Comparison of ENCODE assay signal across 1 cellular context in the genomic region with DNA sequence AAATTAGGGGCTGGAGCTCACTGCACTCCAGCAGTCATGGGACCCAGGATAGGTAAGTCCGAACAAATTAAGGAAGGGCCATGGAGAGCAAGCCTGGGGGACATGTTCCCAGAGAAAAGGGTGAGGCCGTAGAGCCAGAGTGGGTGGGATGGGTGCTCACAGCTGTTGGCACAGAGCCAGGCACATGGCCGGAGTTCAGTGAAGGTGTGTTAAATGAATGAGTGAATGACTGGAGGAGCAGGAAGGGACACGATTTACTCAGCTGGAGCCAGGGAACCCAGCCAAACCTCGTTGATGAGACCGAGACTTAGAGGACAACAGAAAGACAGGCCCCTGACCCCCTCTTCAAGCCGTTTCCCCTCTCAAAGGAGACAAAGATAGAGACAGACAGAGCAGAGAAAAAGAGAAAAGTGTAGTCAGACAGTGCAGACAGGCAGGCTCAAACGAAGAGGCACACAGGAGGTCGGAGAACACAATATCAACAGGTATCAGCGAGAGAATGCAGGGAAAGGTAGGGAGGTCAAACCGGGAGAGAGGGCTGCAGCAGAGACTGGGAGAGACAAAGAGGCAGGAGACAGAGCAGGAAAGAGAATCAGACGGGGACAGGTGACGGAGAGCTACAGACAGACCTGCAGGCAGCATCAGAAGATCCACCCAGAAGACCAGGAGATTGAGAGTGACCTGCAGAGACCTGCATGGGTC.
TF ChIP-seq lines count a peak whose summit lies in the region.

No MANE protein-coding gene starts in this region.

TF ChIP-seq in HepG2, 621 proteins besides CTCF, POLR2A, EP300 and RAD21 (continued from another document and continues in another):
- TF ChIP-seq U2AF1 (optimal IDR thresholded peaks at IDR 0.05; ENCODE audit: low read depth, low read length) (no peak), BORCS8-MEF2B (CRISPR knock-in tag; IDR thresholded peaks at IDR 0.05) (no peak), ZNF274 (CRISPR knock-in tag; IDR thresholded peaks at IDR 0.05) (no peak), HOXD1 (CRISPR knock-in tag; IDR thresholded peaks at IDR 0.05) (no peak), U2AF2 (IDR thresholded peaks at IDR 0.05; ENCODE audit: low read depth, low read length) (no peak), ZNF160 (CRISPR knock-in tag; IDR thresholded peaks at IDR 0.05) (no peak), ZNF10 (CRISPR knock-in tag; IDR thresholded peaks at IDR 0.05; ENCODE audit: borderline replicate concordance, low read depth) (no peak), SMAD1 (CRISPR knock-in tag; IDR thresholded peaks at IDR 0.05; ENCODE audit: borderline replicate concordance, low read depth) (no peak), CHCHD3 (CRISPR knock-in tag; IDR thresholded peaks at IDR 0.05) (no peak), KDM1A (CRISPR knock-in tag; IDR thresholded peaks at IDR 0.05) (no peak), SALL2 (CRISPR knock-in tag; IDR thresholded peaks at IDR 0.05) (no peak), GATAD1 (CRISPR knock-in tag; IDR thresholded peaks at IDR 0.05) (no peak), HNRNPLL (IDR thresholded peaks at IDR 0.05; ENCODE audit: low read depth, low read length, poor library complexity, severe bottlenecking) (no peak), ZNF256 (CRISPR knock-in tag; conservative IDR thresholded peaks at IDR 0.05) (no peak), ZNF768 (CRISPR knock-in tag; IDR thresholded peaks at IDR 0.05) (no peak), ZNF589 (CRISPR knock-in tag; conservative IDR thresholded peaks at IDR 0.05) (no peak), RFX3 (CRISPR knock-in tag; IDR thresholded peaks at IDR 0.05) (no peak), ZNF572 (CRISPR knock-in tag; IDR thresholded peaks at IDR 0.05) (0 out of 2 replicates have a peak, but pooled peaks have one; percentile 27), HNF4A (CRISPR knock-in tag; IDR thresholded peaks at IDR 0.05) (no peak), ZBTB42 (CRISPR knock-in tag; IDR thresholded peaks at IDR 0.05) (no peak), REL (CRISPR knock-in tag; conservative IDR thresholded peaks at IDR 0.05) (no peak), KLF16 (CRISPR knock-in tag; IDR thresholded peaks at IDR 0.05) (no peak), ZNF781 (CRISPR knock-in tag; IDR thresholded peaks at IDR 0.05; ENCODE audit: borderline replicate concordance, not compliant biosample characterization) (peak; percentile 3), PPARG (CRISPR knock-in tag; conservative IDR thresholded peaks at IDR 0.05) (no peak), ZNF496 (CRISPR knock-in tag; IDR thresholded peaks at IDR 0.05; ENCODE audit: insufficient replicate concordance) (no peak), ZNF510 (CRISPR knock-in tag; IDR thresholded peaks at IDR 0.05; ENCODE audit: low read depth) (no peak), HNRNPH1 (optimal IDR thresholded peaks at IDR 0.05; ENCODE audit: low read depth, low read length) (no peak), ZNF788 (CRISPR knock-in tag; IDR thresholded peaks at IDR 0.05; ENCODE audit: borderline replicate concordance) (no peak), DNMT3B (CRISPR knock-in tag; conservative IDR thresholded peaks at IDR 0.05) (no peak), MAF1 (CRISPR knock-in tag; IDR thresholded peaks at IDR 0.05; ENCODE audit: borderline replicate concordance) (no peak), NR3C1 (CRISPR knock-in tag; IDR thresholded peaks at IDR 0.05) (no peak), ZNF713 (CRISPR knock-in tag; IDR thresholded peaks at IDR 0.05) (no peak), TBP (CRISPR knock-in tag; IDR thresholded peaks at IDR 0.05) (no peak), CBX1 (IDR thresholded peaks at IDR 0.05; ENCODE audit: low read depth) (no peak), SMAD9 (CRISPR knock-in tag; IDR thresholded peaks at IDR 0.05) (0 out of 2 replicates have a peak, but pooled peaks have one; percentile 36), ZNF782 (CRISPR knock-in tag; IDR thresholded peaks at IDR 0.05; ENCODE audit: borderline replicate concordance) (no peak)
- TF ChIP-seq, protein P1, sequence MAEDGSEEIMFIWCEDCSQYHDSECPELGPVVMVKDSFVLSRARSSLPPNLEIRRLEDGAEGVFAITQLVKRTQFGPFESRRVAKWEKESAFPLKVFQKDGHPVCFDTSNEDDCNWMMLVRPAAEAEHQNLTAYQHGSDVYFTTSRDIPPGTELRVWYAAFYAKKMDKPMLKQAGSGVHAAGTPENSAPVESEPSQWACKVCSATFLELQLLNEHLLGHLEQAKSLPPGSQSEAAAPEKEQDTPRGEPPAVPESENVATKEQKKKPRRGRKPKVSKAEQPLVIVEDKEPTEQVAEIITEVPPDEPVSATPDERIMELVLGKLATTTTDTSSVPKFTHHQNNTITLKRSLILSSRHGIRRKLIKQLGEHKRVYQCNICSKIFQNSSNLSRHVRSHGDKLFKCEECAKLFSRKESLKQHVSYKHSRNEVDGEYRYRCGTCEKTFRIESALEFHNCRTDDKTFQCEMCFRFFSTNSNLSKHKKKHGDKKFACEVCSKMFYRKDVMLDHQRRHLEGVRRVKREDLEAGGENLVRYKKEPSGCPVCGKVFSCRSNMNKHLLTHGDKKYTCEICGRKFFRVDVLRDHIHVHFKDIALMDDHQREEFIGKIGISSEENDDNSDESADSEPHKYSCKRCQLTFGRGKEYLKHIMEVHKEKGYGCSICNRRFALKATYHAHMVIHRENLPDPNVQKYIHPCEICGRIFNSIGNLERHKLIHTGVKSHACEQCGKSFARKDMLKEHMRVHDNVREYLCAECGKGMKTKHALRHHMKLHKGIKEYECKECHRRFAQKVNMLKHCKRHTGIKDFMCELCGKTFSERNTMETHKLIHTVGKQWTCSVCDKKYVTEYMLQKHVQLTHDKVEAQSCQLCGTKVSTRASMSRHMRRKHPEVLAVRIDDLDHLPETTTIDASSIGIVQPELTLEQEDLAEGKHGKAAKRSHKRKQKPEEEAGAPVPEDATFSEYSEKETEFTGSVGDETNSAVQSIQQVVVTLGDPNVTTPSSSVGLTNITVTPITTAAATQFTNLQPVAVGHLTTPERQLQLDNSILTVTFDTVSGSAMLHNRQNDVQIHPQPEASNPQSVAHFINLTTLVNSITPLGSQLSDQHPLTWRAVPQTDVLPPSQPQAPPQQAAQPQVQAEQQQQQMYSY (CRISPR knock-in tag; IDR thresholded peaks at IDR 0.05), result no peak
- TF ChIP-seq, protein P2, sequence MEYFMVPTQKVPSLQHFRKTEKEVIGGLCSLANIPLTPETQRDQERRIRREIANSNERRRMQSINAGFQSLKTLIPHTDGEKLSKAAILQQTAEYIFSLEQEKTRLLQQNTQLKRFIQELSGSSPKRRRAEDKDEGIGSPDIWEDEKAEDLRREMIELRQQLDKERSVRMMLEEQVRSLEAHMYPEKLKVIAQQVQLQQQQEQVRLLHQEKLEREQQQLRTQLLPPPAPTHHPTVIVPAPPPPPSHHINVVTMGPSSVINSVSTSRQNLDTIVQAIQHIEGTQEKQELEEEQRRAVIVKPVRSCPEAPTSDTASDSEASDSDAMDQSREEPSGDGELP (IDR thresholded peaks at IDR 0.05; ENCODE audit: borderline replicate concordance, low read depth), result peak; percentile 64; the same call in 1 of the 2 replicates
- TF ChIP-seq, protein P3, sequence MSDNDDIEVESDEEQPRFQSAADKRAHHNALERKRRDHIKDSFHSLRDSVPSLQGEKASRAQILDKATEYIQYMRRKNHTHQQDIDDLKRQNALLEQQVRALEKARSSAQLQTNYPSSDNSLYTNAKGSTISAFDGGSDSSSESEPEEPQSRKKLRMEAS (IDR thresholded peaks at IDR 0.05), result peak; percentile 52; the same call in 1 of the 2 replicates
- TF ChIP-seq, protein P4, sequence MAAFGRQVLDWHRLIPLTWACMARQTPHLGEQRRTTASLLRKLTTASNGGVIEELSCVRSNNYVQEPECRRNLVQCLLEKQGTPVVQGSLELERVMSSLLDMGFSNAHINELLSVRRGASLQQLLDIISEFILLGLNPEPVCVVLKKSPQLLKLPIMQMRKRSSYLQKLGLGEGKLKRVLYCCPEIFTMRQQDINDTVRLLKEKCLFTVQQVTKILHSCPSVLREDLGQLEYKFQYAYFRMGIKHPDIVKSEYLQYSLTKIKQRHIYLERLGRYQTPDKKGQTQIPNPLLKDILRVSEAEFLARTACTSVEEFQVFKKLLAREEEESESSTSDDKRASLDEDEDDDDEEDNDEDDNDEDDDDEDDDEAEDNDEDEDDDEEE (CRISPR knock-in tag; IDR thresholded peaks at IDR 0.05), result peak; percentile 37; the same call in 1 of the 2 replicates
- TF ChIP-seq, protein P5, sequence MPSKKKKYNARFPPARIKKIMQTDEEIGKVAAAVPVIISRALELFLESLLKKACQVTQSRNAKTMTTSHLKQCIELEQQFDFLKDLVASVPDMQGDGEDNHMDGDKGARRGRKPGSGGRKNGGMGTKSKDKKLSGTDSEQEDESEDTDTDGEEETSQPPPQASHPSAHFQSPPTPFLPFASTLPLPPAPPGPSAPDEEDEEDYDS (CRISPR knock-in tag; IDR thresholded peaks at IDR 0.05), result no peak
- TF ChIP-seq, protein P6, sequence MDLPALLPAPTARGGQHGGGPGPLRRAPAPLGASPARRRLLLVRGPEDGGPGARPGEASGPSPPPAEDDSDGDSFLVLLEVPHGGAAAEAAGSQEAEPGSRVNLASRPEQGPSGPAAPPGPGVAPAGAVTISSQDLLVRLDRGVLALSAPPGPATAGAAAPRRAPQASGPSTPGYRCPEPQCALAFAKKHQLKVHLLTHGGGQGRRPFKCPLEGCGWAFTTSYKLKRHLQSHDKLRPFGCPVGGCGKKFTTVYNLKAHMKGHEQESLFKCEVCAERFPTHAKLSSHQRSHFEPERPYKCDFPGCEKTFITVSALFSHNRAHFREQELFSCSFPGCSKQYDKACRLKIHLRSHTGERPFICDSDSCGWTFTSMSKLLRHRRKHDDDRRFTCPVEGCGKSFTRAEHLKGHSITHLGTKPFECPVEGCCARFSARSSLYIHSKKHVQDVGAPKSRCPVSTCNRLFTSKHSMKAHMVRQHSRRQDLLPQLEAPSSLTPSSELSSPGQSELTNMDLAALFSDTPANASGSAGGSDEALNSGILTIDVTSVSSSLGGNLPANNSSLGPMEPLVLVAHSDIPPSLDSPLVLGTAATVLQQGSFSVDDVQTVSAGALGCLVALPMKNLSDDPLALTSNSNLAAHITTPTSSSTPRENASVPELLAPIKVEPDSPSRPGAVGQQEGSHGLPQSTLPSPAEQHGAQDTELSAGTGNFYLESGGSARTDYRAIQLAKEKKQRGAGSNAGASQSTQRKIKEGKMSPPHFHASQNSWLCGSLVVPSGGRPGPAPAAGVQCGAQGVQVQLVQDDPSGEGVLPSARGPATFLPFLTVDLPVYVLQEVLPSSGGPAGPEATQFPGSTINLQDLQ (CRISPR knock-in tag; IDR thresholded peaks at IDR 0.05), result 0 out of 2 replicates have a peak, but pooled peaks have one; percentile 47
- TF ChIP-seq, protein P7, sequence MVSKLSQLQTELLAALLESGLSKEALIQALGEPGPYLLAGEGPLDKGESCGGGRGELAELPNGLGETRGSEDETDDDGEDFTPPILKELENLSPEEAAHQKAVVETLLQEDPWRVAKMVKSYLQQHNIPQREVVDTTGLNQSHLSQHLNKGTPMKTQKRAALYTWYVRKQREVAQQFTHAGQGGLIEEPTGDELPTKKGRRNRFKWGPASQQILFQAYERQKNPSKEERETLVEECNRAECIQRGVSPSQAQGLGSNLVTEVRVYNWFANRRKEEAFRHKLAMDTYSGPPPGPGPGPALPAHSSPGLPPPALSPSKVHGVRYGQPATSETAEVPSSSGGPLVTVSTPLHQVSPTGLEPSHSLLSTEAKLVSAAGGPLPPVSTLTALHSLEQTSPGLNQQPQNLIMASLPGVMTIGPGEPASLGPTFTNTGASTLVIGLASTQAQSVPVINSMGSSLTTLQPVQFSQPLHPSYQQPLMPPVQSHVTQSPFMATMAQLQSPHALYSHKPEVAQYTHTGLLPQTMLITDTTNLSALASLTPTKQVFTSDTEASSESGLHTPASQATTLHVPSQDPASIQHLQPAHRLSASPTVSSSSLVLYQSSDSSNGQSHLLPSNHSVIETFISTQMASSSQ (IDR thresholded peaks at IDR 0.05; ENCODE audit: low read depth), result no peak
- TF ChIP-seq, protein P7 (CRISPR knock-in tag; IDR thresholded peaks at IDR 0.05; ENCODE audit: borderline replicate concordance), result no peak
- TF ChIP-seq, protein P8, sequence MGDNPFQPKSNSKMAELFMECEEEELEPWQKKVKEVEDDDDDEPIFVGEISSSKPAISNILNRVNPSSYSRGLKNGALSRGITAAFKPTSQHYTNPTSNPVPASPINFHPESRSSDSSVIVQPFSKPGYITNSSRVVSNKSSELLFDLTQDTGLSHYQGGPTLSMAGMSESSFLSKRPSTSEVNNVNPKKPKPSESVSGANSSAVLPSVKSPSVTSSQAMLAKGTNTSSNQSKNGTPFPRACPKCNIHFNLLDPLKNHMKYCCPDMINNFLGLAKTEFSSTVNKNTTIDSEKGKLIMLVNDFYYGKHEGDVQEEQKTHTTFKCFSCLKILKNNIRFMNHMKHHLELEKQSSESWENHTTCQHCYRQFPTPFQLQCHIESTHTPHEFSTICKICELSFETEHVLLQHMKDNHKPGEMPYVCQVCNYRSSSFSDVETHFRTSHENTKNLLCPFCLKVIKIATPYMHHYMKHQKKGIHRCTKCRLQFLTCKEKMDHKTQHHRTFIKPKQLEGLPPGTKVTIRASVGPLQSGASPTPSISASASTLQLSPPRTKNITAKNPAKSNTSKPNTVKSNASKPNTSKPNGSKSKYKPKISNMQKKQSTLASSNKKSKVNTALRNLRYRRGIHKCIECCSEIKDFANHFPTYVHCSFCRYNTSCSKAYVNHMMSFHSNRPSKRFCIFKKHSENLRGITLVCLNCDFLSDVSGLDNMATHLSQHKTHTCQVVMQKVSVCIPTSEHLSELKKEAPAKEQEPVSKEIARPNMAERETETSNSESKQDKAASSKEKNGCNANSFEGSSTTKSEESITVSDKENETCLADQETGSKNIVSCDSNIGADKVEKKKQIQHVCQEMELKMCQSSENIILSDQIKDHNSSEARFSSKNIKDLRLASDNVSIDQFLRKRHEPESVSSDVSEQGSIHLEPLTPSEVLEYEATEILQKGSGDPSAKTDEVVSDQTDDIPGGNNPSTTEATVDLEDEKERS (CRISPR knock-in tag; IDR thresholded peaks at IDR 0.05), result no peak
- TF ChIP-seq, protein P9, sequence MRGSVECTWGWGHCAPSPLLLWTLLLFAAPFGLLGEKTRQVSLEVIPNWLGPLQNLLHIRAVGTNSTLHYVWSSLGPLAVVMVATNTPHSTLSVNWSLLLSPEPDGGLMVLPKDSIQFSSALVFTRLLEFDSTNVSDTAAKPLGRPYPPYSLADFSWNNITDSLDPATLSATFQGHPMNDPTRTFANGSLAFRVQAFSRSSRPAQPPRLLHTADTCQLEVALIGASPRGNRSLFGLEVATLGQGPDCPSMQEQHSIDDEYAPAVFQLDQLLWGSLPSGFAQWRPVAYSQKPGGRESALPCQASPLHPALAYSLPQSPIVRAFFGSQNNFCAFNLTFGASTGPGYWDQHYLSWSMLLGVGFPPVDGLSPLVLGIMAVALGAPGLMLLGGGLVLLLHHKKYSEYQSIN (CRISPR knock-in tag; IDR thresholded peaks at IDR 0.05; ENCODE audit: borderline replicate concordance), result no peak
